8 cellular contexts compared by ENCODE assay signal in the genomic region with DNA sequence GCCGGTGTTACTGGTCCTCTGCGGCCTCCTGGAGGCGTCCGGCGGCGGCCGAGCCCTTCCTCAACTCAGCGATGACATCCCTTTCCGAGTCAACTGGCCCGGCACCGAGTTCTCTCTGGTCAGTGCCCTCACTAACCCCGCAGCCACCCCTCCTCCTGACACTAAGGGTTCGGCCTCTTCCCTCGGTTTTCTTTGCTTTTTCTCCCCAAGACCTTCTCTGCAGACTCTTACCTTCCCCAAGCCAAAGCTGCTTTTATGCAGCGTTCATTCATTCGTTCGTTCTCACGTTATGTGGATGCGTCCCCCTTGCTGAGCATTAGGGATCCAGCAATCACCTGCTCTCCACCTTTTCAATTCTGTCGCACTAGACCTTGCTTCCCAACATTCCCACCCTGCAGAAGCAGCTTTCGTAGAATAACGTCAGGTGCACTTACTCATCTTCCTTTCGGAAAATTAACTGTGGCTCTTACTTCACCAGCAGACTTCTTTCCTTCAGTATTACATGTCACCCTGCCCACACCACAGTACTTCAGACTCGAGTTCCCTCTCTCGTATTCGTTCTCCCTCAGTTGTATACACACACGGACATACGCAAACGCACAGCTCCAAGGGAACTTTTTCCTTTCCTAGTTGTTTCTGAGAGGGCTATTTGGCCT. TPM values are rescaled to one million over a fixed set of nuclear protein-coding genes. Genes with fewer than 3 reads are reported as not detected.
DNase-seq lines count a peak whose midpoint lies in the region; ATAC-seq and TF ChIP-seq lines count a peak whose summit lies in the region.

No MANE protein-coding gene starts in this region.

- H3K27ac Mint-ChIP-seq in stimulated activated effector memory CD8-positive, alpha-beta T cell treated with anti-CD3 and anti-CD28 coated beads, Interleukin-12 subunit alpha, Interleukin-12 subunit beta, amount 100 ng/mL, for 72 hours = peak overlapping the region; percentile 94

- H3K27ac ChIP-seq in body of pancreas = peak overlapping the region; percentile 51 to 82 (median 70)

- peak; percentile 16 for DNase-seq in AG08396 (ENCODE audit: low spot score)
- DNase-seq in NCI-H69 (lab: John Stamatoyannopoulos, UW) = peak; percentile 32
- DNase-seq in body of pancreas = no peak
- peak; percentile 56 for DNase-seq in iris pigment epithelial cell (ENCODE audit: low read depth)
- peak in 1 of 2 donors; percentile 6 for DNase-seq in stimulated activated effector memory CD8-positive, alpha-beta T cell treated with anti-CD3 and anti-CD28 coated beads, Interleukin-12 subunit alpha, Interleukin-12 subunit beta, amount 100 ng/mL, for 72 hours (ENCODE audit: low spot score in 2 of 2)
- no peak for DNase-seq in NCI-H1048 (lab: John Stamatoyannopoulos, UW)

- H3K4me3 ChIP-seq in body of pancreas = peak overlapping the region; percentile 77 to 90

- no peaks in the 10 kb centered on the region for H3K9me3 Mint-ChIP-seq in stimulated activated effector memory CD8-positive, alpha-beta T cell treated with anti-CD3 and anti-CD28 coated beads, Interleukin-12 subunit alpha, Interleukin-12 subunit beta, amount 100 ng/mL, for 72 hours

- TF ChIP-seq POLR2A in GM18505 (IDR thresholded peaks at IDR 0.05; ENCODE audit: borderline replicate concordance, extremely low read depth, insufficient read depth, insufficient read length) (no peak), body of pancreas (IDR thresholded peaks at IDR 0.05) (no peak)

- peaks cover 24% of the 10 kb centered on the region for H3K4me1 Mint-ChIP-seq in stimulated activated effector memory CD8-positive, alpha-beta T cell treated with anti-CD3 and anti-CD28 coated beads, Interleukin-12 subunit alpha, Interleukin-12 subunit beta, amount 100 ng/mL, for 72 hours

- H3K4me3 Mint-ChIP-seq in stimulated activated effector memory CD8-positive, alpha-beta T cell treated with anti-CD3 and anti-CD28 coated beads, Interleukin-12 subunit alpha, Interleukin-12 subunit beta, amount 100 ng/mL, for 72 hours = peak overlapping the region; percentile 85

- no peaks in the 10 kb centered on the region for H3K27me3 ChIP-seq in body of pancreas

- no peak for TF ChIP-seq CTCF in body of pancreas (IDR thresholded peaks at IDR 0.05)

- H3K9me3 ChIP-seq in body of pancreas = no peaks in the 10 kb centered on the region

- intact Hi-C loops in body of pancreas (cut with DNase I) = no loop called here

- peaks cover 40% of the 10 kb centered on the region for H3K36me3 Mint-ChIP-seq in stimulated activated effector memory CD8-positive, alpha-beta T cell treated with anti-CD3 and anti-CD28 coated beads, Interleukin-12 subunit alpha, Interleukin-12 subunit beta, amount 100 ng/mL, for 72 hours

- no peaks in the 10 kb centered on the region for H3K36me3 ChIP-seq in body of pancreas (replicated peaks in 1 of 2; ENCODE audit: insufficient read depth in 1 of 2, low read depth in 2 of 2)

- peaks cover 56% of the 10 kb centered on the region for H3K4me1 ChIP-seq in body of pancreas

- WGBS in body of pancreas, 2 donors = 0% methylated on average over 21 to 28 of the region's 29 CpGs

- ATAC-seq in GM18505 (IDR thresholded peaks at IDR 0.05; ENCODE audit: unreplicated experiment) (peak; percentile 41), HG02885 (IDR thresholded peaks at IDR 0.05; ENCODE audit: poor library complexity, unreplicated experiment) (peak; percentile 60), body of pancreas (no peak)
- ATAC-seq in stimulated activated effector memory CD8-positive, alpha-beta T cell treated with anti-CD3 and anti-CD28 coated beads, Interleukin-12 subunit alpha, Interleukin-12 subunit beta, amount 100 ng/mL, for 72 hours = peak; percentile 63

RNA-seq across cellular contexts. Expression of a gene that starts 0.5 kb away (rescaled TPM):
- total RNA-seq in body of pancreas = 10 to 100 TPM; 43.8 to 86.7 TPM

RNA-seq across cellular contexts. Expression of a gene that starts 0.6 kb away (rescaled TPM):
- 10 to 100 TPM; 10.5 to 14.0 TPM for total RNA-seq in body of pancreas

RNA-seq across cellular contexts. Expression of a gene that starts 19.8 kb away (rescaled TPM):
- 1 to 10 TPM; 2.1 to 5.9 TPM for total RNA-seq in body of pancreas

Comparison
In these comparisons a context has a peak if more than half of its experiments do, and no peak if none do; other contexts are left out.
1. DNase-seq: peak in AG08396 (single experiment), NCI-H69 (single experiment) and iris pigment epithelial cell (single experiment); none in body of pancreas (0 of 4) and NCI-H1048 (single experiment).